ENCODE assay signal across 19 cellular contexts in genomic region chr15:39608741-39609140, GRCh38.
"Had no signal": no experiment of that assay in that cellular context is flagged by ENCODE, and none has a peak within 500 bp of the region (broad histone marks: within the 10 kb centered on the region; RNA-seq: fewer than 3 reads in every experiment).

No MANE protein-coding gene starts in this region.

- H3K9me3 ChIP-seq: right lobe of liver had no signal

- H3K4me1 Mint-ChIP-seq: stimulated activated naive CD8-positive, alpha-beta T cell treated with anti-CD3 and anti-CD28 coated beads, Interleukin-15, amount 100 ng/mL, for 72 hours had no signal

- H3K27me3 ChIP-seq: dorsolateral prefrontal cortex, gastroesophageal sphincter, right lobe of liver, tibial artery had no signal

- ATAC-seq: gastroesophageal sphincter; left lobe of liver; lower lobe of right lung; right lobe of liver; SK-N-SH treated with all-trans-retinoic acid at 6 μM for 48 hours; stimulated activated effector memory CD8-positive, alpha-beta T cell treated with anti-CD3 and anti-CD28 coated beads, Interleukin-12 subunit alpha, Interleukin-12 subunit beta, amount 100 ng/mL, for 72 hours; stimulated activated naive CD8-positive, alpha-beta T cell treated with anti-CD3 and anti-CD28 coated beads, Interleukin-15, amount 100 ng/mL, for 72 hours; T-cell had no signal

- H3K27me3 Mint-ChIP-seq: activated naive CD8-positive, alpha-beta T cell had no signal

- H3K27ac ChIP-seq: dorsolateral prefrontal cortex, gastroesophageal sphincter, lower lobe of right lung, right lobe of liver, skin epidermis, tibial artery, WERI-Rb-1 had no signal

- H3K4me3 Mint-ChIP-seq: activated naive CD8-positive, alpha-beta T cell; activated T-helper 1 cell treated with anti-CD3 and anti-CD28 coated beads, Interleukin-12 subunit alpha, Interleukin-12 subunit beta, Interleukin-2, Interleukin-4 antibody, amounts not matched to agents 30 ng/mL and 10 ng/mL and 1 ng/mL, durations not matched to agents 14 hours and 24 hours and 36 hours; stimulated activated effector memory CD8-positive, alpha-beta T cell treated with anti-CD3 and anti-CD28 coated beads, Interleukin-12 subunit alpha, Interleukin-12 subunit beta, amount 100 ng/mL, for 72 hours; stimulated activated naive CD8-positive, alpha-beta T cell treated with anti-CD3 and anti-CD28 coated beads, Interleukin-15, amount 100 ng/mL, for 72 hours; T-cell had no signal

- H3K27ac Mint-ChIP-seq: activated naive CD8-positive, alpha-beta T cell; activated T-helper 1 cell treated with anti-CD3 and anti-CD28 coated beads, Interleukin-12 subunit alpha, Interleukin-12 subunit beta, Interleukin-2, Interleukin-4 antibody, amounts not matched to agents 30 ng/mL and 10 ng/mL and 1 ng/mL, durations not matched to agents 14 hours and 24 hours and 36 hours; stimulated activated effector memory CD8-positive, alpha-beta T cell treated with anti-CD3 and anti-CD28 coated beads, Interleukin-12 subunit alpha, Interleukin-12 subunit beta, amount 100 ng/mL, for 72 hours had no signal

- H3K36me3 Mint-ChIP-seq: stimulated activated effector memory CD8-positive, alpha-beta T cell treated with anti-CD3 and anti-CD28 coated beads, Interleukin-12 subunit alpha, Interleukin-12 subunit beta, amount 100 ng/mL, for 72 hours had no signal

- H3K36me3 ChIP-seq: gastroesophageal sphincter, lower lobe of right lung, right lobe of liver, tibial artery, WERI-Rb-1 had no signal

- H3K4me1 ChIP-seq: gastroesophageal sphincter, lower lobe of right lung, right lobe of liver, tibial artery had no signal

- DNase-seq: activated gamma-delta T cell treated with Interleukin-2 at 50 U/mL for 16 hours; central memory CD4-positive, alpha-beta T cell; dorsolateral prefrontal cortex; head of caudate nucleus; lower lobe of right lung; posterior cingulate gyrus; right lobe of liver; stimulated activated CD4-positive, alpha-beta T cell treated with anti-CD3 and anti-CD28 coated beads, Interleukin-2, amount 100 ng/mL, for 24 hours; stimulated activated naive CD8-positive, alpha-beta T cell treated with anti-CD3 and anti-CD28 coated beads, Interleukin-15, amount 100 ng/mL, for 72 hours; T-cell; tibial artery; WERI-Rb-1 had no signal

- H3K4me3 ChIP-seq: dorsolateral prefrontal cortex, gastroesophageal sphincter, lower lobe of right lung, right lobe of liver, skin epidermis, tibial artery had no signal
